9 cellular contexts compared by ENCODE assay signal in the genomic region with DNA sequence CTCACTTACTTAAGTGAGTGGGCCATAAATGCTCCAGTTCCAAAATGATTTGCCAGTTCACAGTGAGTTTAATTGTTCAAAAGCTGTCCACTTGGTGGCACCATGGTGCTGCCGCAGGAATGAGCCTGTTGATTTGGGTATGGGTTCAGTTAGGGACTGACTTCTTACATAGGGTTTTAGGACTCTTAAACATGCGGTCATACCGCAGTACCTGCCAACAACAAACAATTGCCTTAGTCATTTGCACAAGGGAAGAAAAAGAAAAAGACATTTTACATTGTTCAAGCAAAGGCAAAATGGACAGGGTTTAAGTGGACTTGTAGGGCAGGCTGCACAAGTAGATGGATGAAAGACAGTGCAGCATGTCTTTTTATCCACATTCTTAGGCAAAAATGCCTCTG.
A peak's percentile ranks its signal among the peaks of the same experiment; 100 is the strongest.
DNase-seq lines count a peak whose midpoint lies in the region; ATAC-seq, FAIRE-seq and TF ChIP-seq lines count a peak whose summit lies in the region.
"Had no signal": no experiment of that assay in that cellular context is flagged by ENCODE, and none has a peak within 500 bp of the region (broad histone marks: within the 10 kb centered on the region; RNA-seq: fewer than 3 reads in every experiment).

No MANE protein-coding gene starts in this region.

- no peaks in the 10 kb centered on the region for H3K4me1 Mint-ChIP-seq in activated T-cell treated with anti-CD3 and anti-CD28 coated beads, Interleukin-2, amount 50 U/mL, for 72 hours (ENCODE audit: low read depth)

- FAIRE-seq in frontal cortex (lab: Jason Lieb, UNC) (no peak), pancreas (lab: Jason Lieb, UNC) (no peak)

- H3K27me3 ChIP-seq in pancreas, result no peaks in the 10 kb centered on the region

- H3K27ac ChIP-seq in pancreas, result no peak overlapping the region

- H3K4me3 ChIP-seq in pancreas, result no peak overlapping the region

- no peaks in the 10 kb centered on the region for H3K36me3 ChIP-seq in pancreas

- H3K9me3 ChIP-seq in pancreas, result no peaks in the 10 kb centered on the region

- no peak overlapping the region for H3K4me3 Mint-ChIP-seq in activated T-cell treated with anti-CD3 and anti-CD28 coated beads, Interleukin-2, amount 50 U/mL, for 72 hours
- H3K4me3 Mint-ChIP-seq: stimulated activated naive CD8-positive, alpha-beta T cell treated with anti-CD3 and anti-CD28 coated beads, Interleukin-15, Interleukin-2, amounts not matched to agents 100 ng/mL and 50 ng/mL, for 24 hours had no signal

- no peaks in the 10 kb centered on the region for H3K9me3 Mint-ChIP-seq in activated T-cell treated with anti-CD3 and anti-CD28 coated beads, Interleukin-2, amount 50 U/mL, for 72 hours
- H3K9me3 Mint-ChIP-seq: stimulated activated naive CD8-positive, alpha-beta T cell treated with anti-CD3 and anti-CD28 coated beads, Interleukin-15, Interleukin-2, amounts not matched to agents 100 ng/mL and 50 ng/mL, for 24 hours had no signal

- intact Hi-C loops in pancreas (cut with DNase I), result no loop called here

- H3K4me1 ChIP-seq in pancreas, result no peaks in the 10 kb centered on the region

- H3K27me3 Mint-ChIP-seq in activated T-cell treated with anti-CD3 and anti-CD28 coated beads, Interleukin-2, amount 50 U/mL, for 72 hours (ENCODE audit: low read depth), result peaks cover 10% of the 10 kb centered on the region

- ATAC-seq in GM19328 (IDR thresholded peaks at IDR 0.05; ENCODE audit: unreplicated experiment) (peak; percentile 81), HG03521 (IDR thresholded peaks at IDR 0.05; ENCODE audit: unreplicated experiment) (peak; percentile 70), pancreas (peak in 3 of 4 donors; percentile 76 to 77 (median 76))
- ATAC-seq in activated T-cell treated with anti-CD3 and anti-CD28 coated beads, Interleukin-2, amount 50 U/mL, for 72 hours (replicated peaks in 1 of 2), result peak; percentile 61 to 70

- peak in 3 of 4 donors; percentile 19 to 28 (median 22) for TF ChIP-seq CTCF in pancreas (IDR thresholded peaks at IDR 0.05)

- DNase-seq in D341Med (ENCODE audit: low spot score), result peak; percentile 71
- DNase-seq in NCI-H774 (lab: John Stamatoyannopoulos, UW), result peak; percentile 83
- DNase-seq in activated T-cell treated with anti-CD3 and anti-CD28 coated beads, Interleukin-2, amount 50 U/mL, for 72 hours, result peak; percentile 44 to 58
- peak; percentile 12 to 36 for DNase-seq in frontal cortex (ENCODE audit: low spot score in 2 of 2)
- peak in 1 of 6 donors; percentile 34 for DNase-seq in pancreas
- DNase-seq in NCI-H2171 treated with DMSO at 0.1 percent for 48 hours (lab: John Stamatoyannopoulos, UW), result no peak

- H3K27ac Mint-ChIP-seq in activated T-cell treated with anti-CD3 and anti-CD28 coated beads, Interleukin-2, amount 50 U/mL, for 72 hours, result no peak overlapping the region
- H3K27ac Mint-ChIP-seq: stimulated activated naive CD8-positive, alpha-beta T cell treated with anti-CD3 and anti-CD28 coated beads, Interleukin-15, Interleukin-2, amounts not matched to agents 100 ng/mL and 50 ng/mL, for 24 hours had no signal

- WGBS in pancreas, 2 donors, result 7 to 13% methylated on average over 3 of the region's 3 CpGs

- no peaks in the 10 kb centered on the region for H3K36me3 Mint-ChIP-seq in activated T-cell treated with anti-CD3 and anti-CD28 coated beads, Interleukin-2, amount 50 U/mL, for 72 hours (ENCODE audit: insufficient read depth in 2 of 2)
